9 cellular contexts compared by ENCODE assay signal in the genomic region with DNA sequence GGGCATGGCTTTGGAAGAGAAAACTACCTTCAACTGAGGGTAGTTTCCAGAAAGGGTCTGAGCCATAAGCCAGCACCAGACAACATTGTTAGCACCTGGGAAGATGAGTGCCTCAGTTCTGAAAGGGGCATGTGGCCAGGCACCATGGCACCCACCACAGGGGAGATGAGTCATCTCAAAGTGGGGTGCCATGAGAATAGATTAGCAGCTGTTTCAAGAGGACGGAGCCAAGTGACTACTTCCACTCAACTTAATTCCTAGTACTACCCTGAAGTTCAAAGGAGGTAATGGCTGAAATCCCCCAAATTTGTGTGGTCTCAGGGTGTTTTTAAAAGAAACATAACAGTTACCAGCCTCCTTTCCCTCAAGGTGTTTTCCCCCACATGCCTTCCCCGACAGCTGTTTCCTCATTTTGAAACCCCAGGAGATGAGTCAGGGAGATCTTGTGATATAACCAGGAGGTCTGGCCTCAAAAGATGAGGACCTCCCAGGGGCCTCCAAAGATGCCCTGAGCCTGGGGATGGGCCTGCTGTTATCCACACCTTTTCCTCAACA. TPM values are rescaled to one million over a fixed set of nuclear protein-coding genes. Genes with fewer than 3 reads are reported as not detected.
DNase-seq lines count a peak whose midpoint lies in the region; ATAC-seq, FAIRE-seq and TF ChIP-seq lines count a peak whose summit lies in the region.
"Had no signal": no experiment of that assay in that cellular context is flagged by ENCODE, and none has a peak within 500 bp of the region (broad histone marks: within the 10 kb centered on the region; RNA-seq: fewer than 3 reads in every experiment).

No MANE protein-coding gene starts in this region.

- intact Hi-C loops in activated T-helper 1 cell treated with anti-CD3 and anti-CD28 coated beads, Interleukin-12 subunit alpha, Interleukin-12 subunit beta, Interleukin-2, Interleukin-4 antibody, amounts not matched to agents 30 ng/mL and 10 ng/mL and 1 ng/mL, durations not matched to agents 14 hours and 24 hours and 36 hours (cut with micrococcal nuclease), result loop anchor here (1.0 to 10.0 kb wide), 8 partner anchors 8 to 525 kb away; partner anchors contain the start of genes GK, TAB3 and TASL

- H3K79me2 ChIP-seq in GM23338 (replicated peaks; ENCODE audit: insufficient read depth), result no peaks in the 10 kb centered on the region

- H3K9me3 Mint-ChIP-seq in activated T-helper 1 cell treated with anti-CD3 and anti-CD28 coated beads, Interleukin-12 subunit alpha, Interleukin-12 subunit beta, Interleukin-2, Interleukin-4 antibody, amounts not matched to agents 30 ng/mL and 10 ng/mL and 1 ng/mL, durations not matched to agents 14 hours and 24 hours and 36 hours, result peaks cover 17% of the 10 kb centered on the region
- no peaks in the 10 kb centered on the region; the same call in 2 of the 3 replicates for H3K9me3 Mint-ChIP-seq in GM23338

- H3K27ac ChIP-seq in GM23338 (ENCODE audit: low read depth), result no peak overlapping the region

- no peak for TF ChIP-seq POLR2A in GM12891 (IDR thresholded peaks at IDR 0.05; ENCODE audit: low read depth, low read length)

- no peaks in the 10 kb centered on the region for H3K27me3 ChIP-seq in GM23338 (ENCODE audit: insufficient read depth)

- H3K27me3 Mint-ChIP-seq in activated T-helper 1 cell treated with anti-CD3 and anti-CD28 coated beads, Interleukin-12 subunit alpha, Interleukin-12 subunit beta, Interleukin-2, Interleukin-4 antibody, amounts not matched to agents 30 ng/mL and 10 ng/mL and 1 ng/mL, durations not matched to agents 14 hours and 24 hours and 36 hours (ENCODE audit: insufficient read depth), result no peaks in the 10 kb centered on the region
- H3K27me3 Mint-ChIP-seq in GM23338 (ENCODE audit: insufficient read depth, low read depth, poor library complexity), result no peaks in the 10 kb centered on the region

- DNase-seq in GM12891 (ENCODE audit: insufficient read length, low spot score), result no peak
- peak; percentile 59 for DNase-seq in activated T-helper 1 cell treated with anti-CD3 and anti-CD28 coated beads, Interleukin-12 subunit alpha, Interleukin-12 subunit beta, Interleukin-2, Interleukin-4 antibody, amounts not matched to agents 30 ng/mL and 10 ng/mL and 1 ng/mL, durations not matched to agents 14 hours and 24 hours and 36 hours (ENCODE audit: low spot score)
- no peak for DNase-seq in DMS53 treated with DMSO at 0.1 percent for 48 hours (lab: John Stamatoyannopoulos, UW; ENCODE audit: unreplicated experiment)
- no peak for DNase-seq in GM23338 (ENCODE audit: low spot score)
- no peak for DNase-seq in AG08396 (ENCODE audit: low spot score)
- DNase-seq in SKM-1 treated with dmso at 0.1 percent for 144 hours (lab: John Stamatoyannopoulos, UW; ENCODE audit: unreplicated experiment), result no peak

- peak; percentile 78 for ATAC-seq in GM19397 (IDR thresholded peaks at IDR 0.05; ENCODE audit: unreplicated experiment)
- peak; percentile 82 for ATAC-seq in HG03135 (IDR thresholded peaks at IDR 0.05; ENCODE audit: unreplicated experiment)
- no peak for ATAC-seq in GM23338

- no peak overlapping the region for H3K4me2 ChIP-seq in GM23338

- H3K9me2 ChIP-seq in GM23338 (ENCODE audit: insufficient read depth), result no peaks in the 10 kb centered on the region

- H2AFZ ChIP-seq in GM23338, result no peak overlapping the region

- peak; percentile 55 for FAIRE-seq in GM12891 (lab: Jason Lieb, UNC)

- no peak overlapping the region for H3K4me3 ChIP-seq in GM23338

- H3F3A ChIP-seq in GM23338 (replicated peaks; ENCODE audit: low read depth), result no peaks in the 10 kb centered on the region

- peaks cover 34% of the 10 kb centered on the region for H3K4me1 Mint-ChIP-seq in activated T-helper 1 cell treated with anti-CD3 and anti-CD28 coated beads, Interleukin-12 subunit alpha, Interleukin-12 subunit beta, Interleukin-2, Interleukin-4 antibody, amounts not matched to agents 30 ng/mL and 10 ng/mL and 1 ng/mL, durations not matched to agents 14 hours and 24 hours and 36 hours (ENCODE audit: low read depth)
- H3K4me1 Mint-ChIP-seq in GM23338, result no peaks in the 10 kb centered on the region

- no peaks in the 10 kb centered on the region for H3K36me3 ChIP-seq in GM23338 (ENCODE audit: insufficient read depth)

- H4K20me1 ChIP-seq in GM23338 (replicated peaks; ENCODE audit: insufficient read depth), result no peaks in the 10 kb centered on the region

- H3K4me3 Mint-ChIP-seq in activated T-helper 1 cell treated with anti-CD3 and anti-CD28 coated beads, Interleukin-12 subunit alpha, Interleukin-12 subunit beta, Interleukin-2, Interleukin-4 antibody, amounts not matched to agents 30 ng/mL and 10 ng/mL and 1 ng/mL, durations not matched to agents 14 hours and 24 hours and 36 hours, result no peak overlapping the region
- H3K4me3 Mint-ChIP-seq in GM23338, result no peak overlapping the region

- H3K27ac Mint-ChIP-seq in activated T-helper 1 cell treated with anti-CD3 and anti-CD28 coated beads, Interleukin-12 subunit alpha, Interleukin-12 subunit beta, Interleukin-2, Interleukin-4 antibody, amounts not matched to agents 30 ng/mL and 10 ng/mL and 1 ng/mL, durations not matched to agents 14 hours and 24 hours and 36 hours, result peak overlapping the region; percentile 86
- H3K27ac Mint-ChIP-seq in GM23338, result no peak overlapping the region

- H3K4me1 ChIP-seq in GM23338 (ENCODE audit: insufficient read depth), result no peaks in the 10 kb centered on the region

- TF ChIP-seq CTCF in GM23338 (conservative IDR thresholded peaks at IDR 0.05; ENCODE audit: low read depth in 2 of 2), result no peak

- H3K36me3 Mint-ChIP-seq in activated T-helper 1 cell treated with anti-CD3 and anti-CD28 coated beads, Interleukin-12 subunit alpha, Interleukin-12 subunit beta, Interleukin-2, Interleukin-4 antibody, amounts not matched to agents 30 ng/mL and 10 ng/mL and 1 ng/mL, durations not matched to agents 14 hours and 24 hours and 36 hours (ENCODE audit: low read depth), result peaks cover 8% of the 10 kb centered on the region
- no peaks in the 10 kb centered on the region for H3K36me3 Mint-ChIP-seq in GM23338 (ENCODE audit: low read depth)

TF ChIP-seq in GM12891, 5 proteins besides CTCF, POLR2A, EP300 and RAD21:
- TF ChIP-seq POU2F2 (IDR thresholded peaks at IDR 0.05; ENCODE audit: low read depth, low read length), result 0 out of 2 replicates have a peak, but pooled peaks have one; percentile 6
- no peak for TF ChIP-seq PAX5 (IDR thresholded peaks at IDR 0.05; ENCODE audit: insufficient read depth, low read length, severe bottlenecking)
- TF ChIP-seq TAF1 (IDR thresholded peaks at IDR 0.05; ENCODE audit: low read depth, low read length), result no peak
- peak; percentile 17; the same call in 1 of the 2 replicates for TF ChIP-seq SPI1 (IDR thresholded peaks at IDR 0.05; ENCODE audit: low read depth, low read length)
- TF ChIP-seq POLR2AphosphoS5 (IDR thresholded peaks at IDR 0.05; ENCODE audit: low read depth, low read length), result no peak
TF ChIP-seq in GM12891: peak in this region for 2.

TF ChIP-seq in GM23338, 12 proteins besides CTCF, POLR2A, EP300 and RAD21 (continues in another document):
- TF ChIP-seq EZH2phosphoT487 (IDR thresholded peaks at IDR 0.05; ENCODE audit: unreplicated experiment) (no peak), NANOG (IDR thresholded peaks at IDR 0.05; ENCODE audit: borderline replicate concordance) (no peak), REST (IDR thresholded peaks at IDR 0.05; ENCODE audit: unreplicated experiment) (no peak), JUNB (IDR thresholded peaks at IDR 0.05; ENCODE audit: unreplicated experiment) (no peak)
- TF ChIP-seq, protein P1, sequence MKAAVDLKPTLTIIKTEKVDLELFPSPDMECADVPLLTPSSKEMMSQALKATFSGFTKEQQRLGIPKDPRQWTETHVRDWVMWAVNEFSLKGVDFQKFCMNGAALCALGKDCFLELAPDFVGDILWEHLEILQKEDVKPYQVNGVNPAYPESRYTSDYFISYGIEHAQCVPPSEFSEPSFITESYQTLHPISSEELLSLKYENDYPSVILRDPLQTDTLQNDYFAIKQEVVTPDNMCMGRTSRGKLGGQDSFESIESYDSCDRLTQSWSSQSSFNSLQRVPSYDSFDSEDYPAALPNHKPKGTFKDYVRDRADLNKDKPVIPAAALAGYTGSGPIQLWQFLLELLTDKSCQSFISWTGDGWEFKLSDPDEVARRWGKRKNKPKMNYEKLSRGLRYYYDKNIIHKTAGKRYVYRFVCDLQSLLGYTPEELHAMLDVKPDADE (IDR thresholded peaks at IDR 0.05), result no peak

RNA-seq across cellular contexts. Expression of gene FTHL17, which starts 27.8 kb away (rescaled TPM):
- polyA plus RNA-seq in GM12891 (2012; ENCODE audit: low read depth, missing spikeins), result not detected
- total RNA-seq in activated T-helper 1 cell treated with anti-CD3 and anti-CD28 coated beads, Interleukin-12 subunit alpha, Interleukin-12 subunit beta, Interleukin-2, Interleukin-4 antibody, amounts not matched to agents 30 ng/mL and 10 ng/mL and 1 ng/mL, durations not matched to agents 14 hours and 24 hours and 36 hours, result not detected in 2 replicates
- total RNA-seq in GM23338 (2014; rRNA removed; shearing (Covaris generic)), result not detected in 2 replicates
- not detected in 2 replicates for polyA plus RNA-seq in GM23338 (2016; fragmentation: Nextera tagmentation; extraction: Ambion mirVana)
- total RNA-seq: skeletal muscle tissue had no signal
